ENCODE assay signal across 9 cellular contexts in the genomic region with DNA sequence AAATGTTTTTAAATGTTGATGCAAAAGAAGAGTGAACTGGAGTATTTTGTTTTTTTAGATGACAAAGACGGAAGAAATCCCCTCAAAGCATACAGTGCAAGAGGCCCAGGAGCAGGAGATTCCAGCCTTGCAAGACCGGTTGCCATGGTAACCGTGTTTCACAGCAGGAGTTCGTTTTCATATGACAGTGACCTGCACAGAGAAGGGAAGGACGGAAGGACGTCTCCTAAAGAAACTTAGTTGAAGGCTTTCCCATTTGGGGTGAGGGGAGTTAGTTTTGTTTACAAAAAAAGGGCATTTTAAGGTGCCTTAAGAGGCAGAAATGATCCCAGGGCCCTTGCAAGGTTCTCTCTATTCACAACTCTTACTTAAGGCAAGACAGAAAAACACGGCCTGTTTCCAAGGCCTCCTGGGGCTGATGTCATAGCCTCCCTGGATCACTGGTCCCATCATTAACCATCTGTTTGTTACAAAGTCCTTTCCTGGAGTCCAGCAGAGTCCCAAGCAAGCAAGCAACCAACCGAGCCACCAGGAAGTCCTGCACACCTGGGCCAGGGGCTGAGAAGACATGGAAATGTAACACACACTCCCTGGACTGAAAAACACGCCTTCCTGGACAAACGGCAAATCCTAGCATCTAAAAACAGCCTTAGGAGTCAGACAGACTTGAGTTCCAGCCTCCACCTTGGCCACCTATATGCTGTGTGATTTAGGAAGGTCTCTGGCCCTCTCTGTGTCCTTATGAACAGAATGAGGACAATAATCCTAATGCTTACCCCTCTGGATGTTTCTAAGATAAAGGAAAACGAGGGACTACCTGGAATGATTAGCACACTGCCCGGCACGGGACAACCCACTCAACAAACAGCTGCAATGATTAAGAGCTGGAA. TPM values are rescaled to one million over a fixed set of nuclear protein-coding genes. Genes with fewer than 3 reads are reported as not detected.
DNase-seq lines count a peak whose midpoint lies in the region; ATAC-seq and TF ChIP-seq lines count a peak whose summit lies in the region.
"Had no signal": no experiment of that assay in that cellular context is flagged by ENCODE, and none has a peak within 500 bp of the region (broad histone marks: within the 10 kb centered on the region; RNA-seq: fewer than 3 reads in every experiment).

No MANE protein-coding gene starts in this region.

- H3F3A ChIP-seq in neural progenitor cell (ENCODE audit: low read depth): peaks cover 22% of the 10 kb centered on the region

- H2AFZ ChIP-seq in neural progenitor cell (replicated peaks): no peak overlapping the region

- no peaks in the 10 kb centered on the region for H3K36me3 ChIP-seq in CD8-positive, alpha-beta T cell (ENCODE audit: insufficient read depth, low read length)
- no peaks in the 10 kb centered on the region for H3K36me3 ChIP-seq in neural progenitor cell

- H3K27ac Mint-ChIP-seq in CD8-positive, alpha-beta T cell: no peak overlapping the region
- H3K27ac Mint-ChIP-seq in neural progenitor cell: peak overlapping the region; percentile 67
- H3K27ac Mint-ChIP-seq: stimulated activated memory B cell treated with anti-CD40 and anti-IgM and Interleukin-4, amounts not matched to agents 10 μg/mL and 1 μg/mL and 100 μg/mL, for 72 hours had no signal

- no peaks in the 10 kb centered on the region for H4K20me1 ChIP-seq in neural progenitor cell (ENCODE audit: low read depth)

- no peak for DNase-seq in CD8-positive, alpha-beta T cell
- DNase-seq in NCI-H1694 treated with DMSO at 0.1 percent for 48 hours (lab: John Stamatoyannopoulos, UW): peak; percentile 65
- DNase-seq in ecto neural progenitor cell (ENCODE audit: low spot score): peak; percentile 89
- peak; percentile 91 for DNase-seq in neural progenitor cell (ENCODE audit: low spot score)
- DNase-seq in globus pallidus (ENCODE audit: low spot score): no peak
- no peak for DNase-seq in NCI-H1436 (lab: John Stamatoyannopoulos, UW)
- DNase-seq in germinal center (ENCODE audit: low spot score): no peak
- DNase-seq in 8988T: no peak

- no peaks in the 10 kb centered on the region for H3K79me2 ChIP-seq in neural progenitor cell (ENCODE audit: low read depth)

- H3K4me1 ChIP-seq in CD8-positive, alpha-beta T cell (ENCODE audit: insufficient read depth, low read length): peaks cover 5% of the 10 kb centered on the region
- H3K4me1 ChIP-seq in neural progenitor cell: peaks cover 54% of the 10 kb centered on the region

- no peak overlapping the region for H3K27ac ChIP-seq in CD8-positive, alpha-beta T cell (ENCODE audit: low read depth, low read length)
- H3K27ac ChIP-seq in neural progenitor cell: no peak overlapping the region

- no peak for TF ChIP-seq CTCF in CD8-positive, alpha-beta T cell (IDR thresholded peaks at IDR 0.05)
- no peak for TF ChIP-seq CTCF in neural progenitor cell (IDR thresholded peaks at IDR 0.05)

- H3K9me3 Mint-ChIP-seq in CD8-positive, alpha-beta T cell: no peaks in the 10 kb centered on the region
- no peaks in the 10 kb centered on the region for H3K9me3 Mint-ChIP-seq in neural progenitor cell

- H3K9ac ChIP-seq in neural progenitor cell: no peak overlapping the region

- peaks cover 18% of the 10 kb centered on the region for H3K4me1 Mint-ChIP-seq in CD8-positive, alpha-beta T cell (ENCODE audit: low read depth)
- peaks cover 45% of the 10 kb centered on the region for H3K4me1 Mint-ChIP-seq in neural progenitor cell

- no peak overlapping the region for H3K4me3 ChIP-seq in CD8-positive, alpha-beta T cell (ENCODE audit: low read depth, low read length)
- peak overlapping the region; percentile 8 for H3K4me3 ChIP-seq in neural progenitor cell

- CTCF ChIA-PET in CD8-positive, alpha-beta T cell (lab: Charles Lee): no interaction called here

- peak overlapping the region; percentile 64 for H3K4me2 ChIP-seq in neural progenitor cell

- intact Hi-C loops in CD8-positive, alpha-beta T cell (cut with DNase I, micrococcal nuclease): no loop called here

- peak overlapping the region; percentile 75 for H3K4me3 Mint-ChIP-seq in CD8-positive, alpha-beta T cell
- H3K4me3 Mint-ChIP-seq in neural progenitor cell: peak overlapping the region; percentile 61

- peaks cover 13% of the 10 kb centered on the region for H3K27me3 Mint-ChIP-seq in CD8-positive, alpha-beta T cell (ENCODE audit: low read depth)
- peaks cover 23% of the 10 kb centered on the region for H3K27me3 Mint-ChIP-seq in neural progenitor cell (ENCODE audit: insufficient read depth, low read depth)

- no peak for ATAC-seq in CD8-positive, alpha-beta T cell
- ATAC-seq: stimulated activated memory B cell treated with anti-CD40 and anti-IgM and Interleukin-4, amounts not matched to agents 10 μg/mL and 1 μg/mL and 100 μg/mL, for 72 hours had no signal

- no peaks in the 10 kb centered on the region for H3K9me3 ChIP-seq in CD8-positive, alpha-beta T cell (ENCODE audit: low read length)
- H3K9me3 ChIP-seq in neural progenitor cell (ENCODE audit: low read depth): no peaks in the 10 kb centered on the region

- POLR2A ChIA-PET in CD8-positive, alpha-beta T cell (lab: Charles Lee): no interaction called here

- H3K36me3 Mint-ChIP-seq in CD8-positive, alpha-beta T cell: no peaks in the 10 kb centered on the region
- peaks cover 2% of the 10 kb centered on the region for H3K36me3 Mint-ChIP-seq in neural progenitor cell
- H3K36me3 Mint-ChIP-seq: stimulated activated memory B cell treated with anti-CD40 and anti-IgM and Interleukin-4, amounts not matched to agents 10 μg/mL and 1 μg/mL and 100 μg/mL, for 72 hours had no signal

- H3K27me3 ChIP-seq in CD8-positive, alpha-beta T cell (ENCODE audit: insufficient read depth, low read length): no peaks in the 10 kb centered on the region
- peaks cover 33% of the 10 kb centered on the region for H3K27me3 ChIP-seq in neural progenitor cell

RNA-seq across cellular contexts. Expression of a gene that starts 30.3 kb away (rescaled TPM):
- total RNA-seq in CD8-positive, alpha-beta T cell: 1 to 10 TPM in 1 of 2 experiments, under 1 TPM in 1; 0.78 to 1.2 TPM
- 7.5 TPM in 2 replicates for total RNA-seq in neural progenitor cell (ENCODE audit: low replicate concordance)

Comparison
In these comparisons a context has a peak if more than half of its experiments do, and no peak if none do; other contexts are left out.
1. DNase-seq: peak in NCI-H1694 treated with DMSO at 0.1 percent for 48 hours (single experiment), ecto neural progenitor cell (single experiment) and neural progenitor cell (single experiment); none in CD8-positive, alpha-beta T cell (0 of 7), globus pallidus (single experiment), NCI-H1436 (single experiment), germinal center (single experiment) and 8988T (single experiment).